ENCODE assay signal across 1 cellular context in the genomic region with DNA sequence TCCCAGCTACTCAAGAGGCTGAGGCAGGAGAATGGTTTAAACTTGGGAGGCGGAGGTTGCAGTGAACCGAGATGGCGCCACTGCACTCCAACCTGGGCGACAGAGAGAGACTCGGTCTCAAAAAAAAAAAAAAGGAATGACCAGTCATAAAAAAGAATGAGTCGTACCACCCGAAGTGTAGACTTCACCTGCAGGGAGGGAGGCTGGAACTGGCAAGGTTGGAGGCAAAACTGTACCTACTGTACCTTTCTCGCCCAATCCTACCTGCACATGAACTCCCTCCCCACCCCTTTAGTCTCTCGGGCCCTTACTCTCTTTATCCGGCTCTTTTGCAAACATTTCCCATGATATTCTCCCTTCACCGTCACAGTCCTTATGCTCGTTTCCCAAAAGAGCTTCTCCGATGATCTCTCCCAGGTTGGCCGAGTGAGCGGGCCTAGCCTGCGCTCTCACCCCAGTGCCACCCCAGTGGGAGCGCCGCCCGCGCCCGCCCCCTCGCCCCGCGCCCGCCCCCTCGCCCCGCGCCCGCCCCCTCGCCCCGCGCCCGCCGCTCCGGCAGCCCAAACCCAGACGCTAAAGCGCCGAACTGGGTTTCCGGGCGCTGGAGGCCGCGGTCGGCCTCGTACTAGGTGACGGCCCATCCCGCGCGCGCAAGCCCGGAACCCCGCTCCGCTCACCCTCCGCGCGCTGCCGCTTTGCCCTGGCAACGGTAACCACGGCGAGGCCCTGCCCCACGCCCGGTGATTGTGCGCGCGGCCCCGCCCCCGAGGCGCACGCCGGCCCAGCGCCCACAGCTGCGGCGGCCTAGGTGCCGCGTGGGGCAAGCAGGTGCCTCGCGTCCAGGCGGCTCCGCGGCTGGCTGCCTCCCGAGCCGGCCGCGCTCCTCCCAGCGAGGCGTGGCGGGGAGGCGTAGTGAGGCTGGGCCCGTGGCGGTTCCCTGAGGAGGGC.
TF ChIP-seq lines count a peak whose summit lies in the region.

A gene (plus strand): TSS at position 772 of the 948 bp plus-strand sequence. CDS start 294 bp downstream, outside the sequence.

TF ChIP-seq in K562, 482 proteins besides CTCF, POLR2A, EP300 and RAD21 (continued from another document and continues in another):
- TF ChIP-seq SMARCA4 (IDR thresholded peaks at IDR 0.05) (no peak), BDP1 (IDR thresholded peaks at IDR 0.05; ENCODE audit: insufficient read depth, insufficient read length) (no peak), ZNF143 (CRISPR knock-in tag; IDR thresholded peaks at IDR 0.05) (no peak), PHF8 (IDR thresholded peaks at IDR 0.05; ENCODE audit: borderline replicate concordance, low read length) (peak; percentile 56; the same call in 1 of the 2 replicates), NRF1 (conservative IDR thresholded peaks at IDR 0.05 in 1 of 2, IDR thresholded peaks at IDR 0.05 in 1 of 2) (peak in 1 of 2 experiments; percentile 65; a peak in 2 of 4 replicates), FOXK1 (CRISPR knock-in tag; IDR thresholded peaks at IDR 0.05; ENCODE audit: borderline replicate concordance) (no peak), RBM22 (IDR thresholded peaks at IDR 0.05; ENCODE audit: low read depth, low read length, poor library complexity, severe bottlenecking) (peak; percentile 90), KDM1A (IDR thresholded peaks at IDR 0.05) (no peak), HDAC6 (IDR thresholded peaks at IDR 0.05; ENCODE audit: low read depth, low read length) (0 out of 2 replicates have a peak, but pooled peaks have one; percentile 79), ARHGAP35 (IDR thresholded peaks at IDR 0.05; ENCODE audit: partially characterized antibody) (no peak), ZFP36 (IDR thresholded peaks at IDR 0.05; ENCODE audit: low read depth, low read length, partially characterized antibody) (no peak), BRD9 (IDR thresholded peaks at IDR 0.05; ENCODE audit: low read depth, partially characterized antibody) (no peak), PML (IDR thresholded peaks at IDR 0.05; ENCODE audit: low read length) (no peak), ZBTB8A (IDR thresholded peaks at IDR 0.05; ENCODE audit: partially characterized antibody) (no peak), MIER1 (IDR thresholded peaks at IDR 0.05; ENCODE audit: low read depth) (no peak), CBX5 (IDR thresholded peaks at IDR 0.05; ENCODE audit: borderline replicate concordance, low read depth) (no peak), MEIS2 (IDR thresholded peaks at IDR 0.05; ENCODE audit: partially characterized antibody) (no peak), ZNF431 (CRISPR knock-in tag; IDR thresholded peaks at IDR 0.05) (no peak), JUNB (CRISPR knock-in tag; conservative IDR thresholded peaks at IDR 0.05) (no peak), KDM5B (IDR thresholded peaks at IDR 0.05; ENCODE audit: insufficient replicate concordance, low read depth, low read length) (peak; percentile 46), STAT5A (IDR thresholded peaks at IDR 0.05; ENCODE audit: borderline replicate concordance, low read length) (no peak), HMG20A (CRISPR knock-in tag; conservative IDR thresholded peaks at IDR 0.05) (no peak), PCBP2 (IDR thresholded peaks at IDR 0.05; ENCODE audit: low read depth, low read length, poor library complexity, severe bottlenecking) (no peak), SAP30 (IDR thresholded peaks at IDR 0.05; ENCODE audit: borderline replicate concordance, insufficient read depth, low read depth, low read length, poor library complexity, severe bottlenecking) (peak; percentile 52), CHD4 (IDR thresholded peaks at IDR 0.05; ENCODE audit: insufficient read depth, insufficient replicate concordance, low read depth, low read length, poor library complexity, severe bottlenecking) (no peak), ZNF347 (CRISPR knock-in tag; IDR thresholded peaks at IDR 0.05; ENCODE audit: low read depth) (no peak), POLR3G (IDR thresholded peaks at IDR 0.05; ENCODE audit: extremely low read depth, insufficient read length, insufficient replicate concordance) (no peak), KAT8 (IDR thresholded peaks at IDR 0.05; ENCODE audit: low read depth) (no peak), ZNF140 (CRISPR knock-in tag; IDR thresholded peaks at IDR 0.05) (no peak), XRCC4 (IDR thresholded peaks at IDR 0.05; ENCODE audit: extremely low read depth, insufficient read depth, insufficient read length) (no peak), NFATC3 (IDR thresholded peaks at IDR 0.05) (no peak), PURB (CRISPR knock-in tag; IDR thresholded peaks at IDR 0.05; ENCODE audit: low read depth) (no peak), RB1 (IDR thresholded peaks at IDR 0.05; ENCODE audit: low read depth) (peak; percentile 79; the same call in 1 of the 2 replicates), MCM5 (IDR thresholded peaks at IDR 0.05; ENCODE audit: low read depth) (no peak), MTA2 (IDR thresholded peaks at IDR 0.05; ENCODE audit: low read depth) (no peak), CREM (IDR thresholded peaks at IDR 0.05; ENCODE audit: low read depth) (0 out of 2 replicates have a peak, but pooled peaks have one; percentile 20), CTBP1 (IDR thresholded peaks at IDR 0.05; ENCODE audit: borderline replicate concordance) (peak; percentile 78; the same call in 1 of the 2 replicates), ZNF263 (CRISPR knock-in tag; IDR thresholded peaks at IDR 0.05; ENCODE audit: borderline replicate concordance) (no peak), SIN3A (IDR thresholded peaks at IDR 0.05; ENCODE audit: borderline replicate concordance in 2 of 2, control insufficient read depth in 1 of 2, low read depth in 2 of 2, low read length in 2 of 2) (0 out of 4 replicates have a peak, but pooled peaks of 1 of the 2 experiments have one; percentile 60), DPF2 (IDR thresholded peaks at IDR 0.05) (no peak), ZNF197 (CRISPR knock-in tag; IDR thresholded peaks at IDR 0.05; ENCODE audit: low read depth) (no peak), ARID2 (IDR thresholded peaks at IDR 0.05) (no peak), ZNF766 (CRISPR knock-in tag; conservative IDR thresholded peaks at IDR 0.05) (no peak), KHSRP (IDR thresholded peaks at IDR 0.05) (no peak)
- TF ChIP-seq, protein P1, sequence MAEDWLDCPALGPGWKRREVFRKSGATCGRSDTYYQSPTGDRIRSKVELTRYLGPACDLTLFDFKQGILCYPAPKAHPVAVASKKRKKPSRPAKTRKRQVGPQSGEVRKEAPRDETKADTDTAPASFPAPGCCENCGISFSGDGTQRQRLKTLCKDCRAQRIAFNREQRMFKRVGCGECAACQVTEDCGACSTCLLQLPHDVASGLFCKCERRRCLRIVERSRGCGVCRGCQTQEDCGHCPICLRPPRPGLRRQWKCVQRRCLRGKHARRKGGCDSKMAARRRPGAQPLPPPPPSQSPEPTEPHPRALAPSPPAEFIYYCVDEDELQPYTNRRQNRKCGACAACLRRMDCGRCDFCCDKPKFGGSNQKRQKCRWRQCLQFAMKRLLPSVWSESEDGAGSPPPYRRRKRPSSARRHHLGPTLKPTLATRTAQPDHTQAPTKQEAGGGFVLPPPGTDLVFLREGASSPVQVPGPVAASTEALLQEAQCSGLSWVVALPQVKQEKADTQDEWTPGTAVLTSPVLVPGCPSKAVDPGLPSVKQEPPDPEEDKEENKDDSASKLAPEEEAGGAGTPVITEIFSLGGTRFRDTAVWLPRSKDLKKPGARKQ (CRISPR knock-in tag; IDR thresholded peaks at IDR 0.05) = no peak
- TF ChIP-seq, protein P2, sequence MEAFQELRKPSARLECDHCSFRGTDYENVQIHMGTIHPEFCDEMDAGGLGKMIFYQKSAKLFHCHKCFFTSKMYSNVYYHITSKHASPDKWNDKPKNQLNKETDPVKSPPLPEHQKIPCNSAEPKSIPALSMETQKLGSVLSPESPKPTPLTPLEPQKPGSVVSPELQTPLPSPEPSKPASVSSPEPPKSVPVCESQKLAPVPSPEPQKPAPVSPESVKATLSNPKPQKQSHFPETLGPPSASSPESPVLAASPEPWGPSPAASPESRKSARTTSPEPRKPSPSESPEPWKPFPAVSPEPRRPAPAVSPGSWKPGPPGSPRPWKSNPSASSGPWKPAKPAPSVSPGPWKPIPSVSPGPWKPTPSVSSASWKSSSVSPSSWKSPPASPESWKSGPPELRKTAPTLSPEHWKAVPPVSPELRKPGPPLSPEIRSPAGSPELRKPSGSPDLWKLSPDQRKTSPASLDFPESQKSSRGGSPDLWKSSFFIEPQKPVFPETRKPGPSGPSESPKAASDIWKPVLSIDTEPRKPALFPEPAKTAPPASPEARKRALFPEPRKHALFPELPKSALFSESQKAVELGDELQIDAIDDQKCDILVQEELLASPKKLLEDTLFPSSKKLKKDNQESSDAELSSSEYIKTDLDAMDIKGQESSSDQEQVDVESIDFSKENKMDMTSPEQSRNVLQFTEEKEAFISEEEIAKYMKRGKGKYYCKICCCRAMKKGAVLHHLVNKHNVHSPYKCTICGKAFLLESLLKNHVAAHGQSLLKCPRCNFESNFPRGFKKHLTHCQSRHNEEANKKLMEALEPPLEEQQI (IDR thresholded peaks at IDR 0.05) = no peak
- TF ChIP-seq, protein P3, sequence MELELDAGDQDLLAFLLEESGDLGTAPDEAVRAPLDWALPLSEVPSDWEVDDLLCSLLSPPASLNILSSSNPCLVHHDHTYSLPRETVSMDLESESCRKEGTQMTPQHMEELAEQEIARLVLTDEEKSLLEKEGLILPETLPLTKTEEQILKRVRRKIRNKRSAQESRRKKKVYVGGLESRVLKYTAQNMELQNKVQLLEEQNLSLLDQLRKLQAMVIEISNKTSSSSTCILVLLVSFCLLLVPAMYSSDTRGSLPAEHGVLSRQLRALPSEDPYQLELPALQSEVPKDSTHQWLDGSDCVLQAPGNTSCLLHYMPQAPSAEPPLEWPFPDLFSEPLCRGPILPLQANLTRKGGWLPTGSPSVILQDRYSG (tag; conservative IDR thresholded peaks at IDR 0.05; ENCODE audit: low read depth) = no peak
- TF ChIP-seq, protein P4, sequence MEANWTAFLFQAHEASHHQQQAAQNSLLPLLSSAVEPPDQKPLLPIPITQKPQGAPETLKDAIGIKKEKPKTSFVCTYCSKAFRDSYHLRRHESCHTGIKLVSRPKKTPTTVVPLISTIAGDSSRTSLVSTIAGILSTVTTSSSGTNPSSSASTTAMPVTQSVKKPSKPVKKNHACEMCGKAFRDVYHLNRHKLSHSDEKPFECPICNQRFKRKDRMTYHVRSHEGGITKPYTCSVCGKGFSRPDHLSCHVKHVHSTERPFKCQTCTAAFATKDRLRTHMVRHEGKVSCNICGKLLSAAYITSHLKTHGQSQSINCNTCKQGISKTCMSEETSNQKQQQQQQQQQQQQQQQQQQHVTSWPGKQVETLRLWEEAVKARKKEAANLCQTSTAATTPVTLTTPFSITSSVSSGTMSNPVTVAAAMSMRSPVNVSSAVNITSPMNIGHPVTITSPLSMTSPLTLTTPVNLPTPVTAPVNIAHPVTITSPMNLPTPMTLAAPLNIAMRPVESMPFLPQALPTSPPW (CRISPR knock-in tag; IDR thresholded peaks at IDR 0.05) = peak; percentile 53
- TF ChIP-seq, protein P5, sequence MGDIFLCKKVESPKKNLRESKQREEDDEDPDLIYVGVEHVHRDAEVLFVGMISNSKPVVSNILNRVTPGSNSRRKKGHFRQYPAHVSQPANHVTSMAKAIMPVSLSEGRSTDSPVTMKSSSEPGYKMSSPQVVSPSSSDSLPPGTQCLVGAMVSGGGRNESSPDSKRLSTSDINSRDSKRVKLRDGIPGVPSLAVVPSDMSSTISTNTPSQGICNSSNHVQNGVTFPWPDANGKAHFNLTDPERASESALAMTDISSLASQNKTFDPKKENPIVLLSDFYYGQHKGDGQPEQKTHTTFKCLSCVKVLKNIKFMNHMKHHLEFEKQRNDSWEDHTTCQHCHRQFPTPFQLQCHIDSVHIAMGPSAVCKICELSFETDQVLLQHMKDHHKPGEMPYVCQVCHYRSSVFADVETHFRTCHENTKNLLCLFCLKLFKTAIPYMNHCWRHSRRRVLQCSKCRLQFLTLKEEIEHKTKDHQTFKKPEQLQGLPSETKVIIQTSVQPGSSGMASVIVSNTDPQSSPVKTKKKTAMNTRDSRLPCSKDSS (IDR thresholded peaks at IDR 0.05; ENCODE audit: low read depth, partially characterized antibody) = no peak
- TF ChIP-seq, protein P6, sequence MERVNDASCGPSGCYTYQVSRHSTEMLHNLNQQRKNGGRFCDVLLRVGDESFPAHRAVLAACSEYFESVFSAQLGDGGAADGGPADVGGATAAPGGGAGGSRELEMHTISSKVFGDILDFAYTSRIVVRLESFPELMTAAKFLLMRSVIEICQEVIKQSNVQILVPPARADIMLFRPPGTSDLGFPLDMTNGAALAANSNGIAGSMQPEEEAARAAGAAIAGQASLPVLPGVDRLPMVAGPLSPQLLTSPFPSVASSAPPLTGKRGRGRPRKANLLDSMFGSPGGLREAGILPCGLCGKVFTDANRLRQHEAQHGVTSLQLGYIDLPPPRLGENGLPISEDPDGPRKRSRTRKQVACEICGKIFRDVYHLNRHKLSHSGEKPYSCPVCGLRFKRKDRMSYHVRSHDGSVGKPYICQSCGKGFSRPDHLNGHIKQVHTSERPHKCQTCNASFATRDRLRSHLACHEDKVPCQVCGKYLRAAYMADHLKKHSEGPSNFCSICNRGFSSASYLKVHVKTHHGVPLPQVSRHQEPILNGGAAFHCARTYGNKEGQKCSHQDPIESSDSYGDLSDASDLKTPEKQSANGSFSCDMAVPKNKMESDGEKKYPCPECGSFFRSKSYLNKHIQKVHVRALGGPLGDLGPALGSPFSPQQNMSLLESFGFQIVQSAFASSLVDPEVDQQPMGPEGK (CRISPR knock-in tag; IDR thresholded peaks at IDR 0.05; ENCODE audit: borderline replicate concordance) = no peak
- TF ChIP-seq, protein P7, sequence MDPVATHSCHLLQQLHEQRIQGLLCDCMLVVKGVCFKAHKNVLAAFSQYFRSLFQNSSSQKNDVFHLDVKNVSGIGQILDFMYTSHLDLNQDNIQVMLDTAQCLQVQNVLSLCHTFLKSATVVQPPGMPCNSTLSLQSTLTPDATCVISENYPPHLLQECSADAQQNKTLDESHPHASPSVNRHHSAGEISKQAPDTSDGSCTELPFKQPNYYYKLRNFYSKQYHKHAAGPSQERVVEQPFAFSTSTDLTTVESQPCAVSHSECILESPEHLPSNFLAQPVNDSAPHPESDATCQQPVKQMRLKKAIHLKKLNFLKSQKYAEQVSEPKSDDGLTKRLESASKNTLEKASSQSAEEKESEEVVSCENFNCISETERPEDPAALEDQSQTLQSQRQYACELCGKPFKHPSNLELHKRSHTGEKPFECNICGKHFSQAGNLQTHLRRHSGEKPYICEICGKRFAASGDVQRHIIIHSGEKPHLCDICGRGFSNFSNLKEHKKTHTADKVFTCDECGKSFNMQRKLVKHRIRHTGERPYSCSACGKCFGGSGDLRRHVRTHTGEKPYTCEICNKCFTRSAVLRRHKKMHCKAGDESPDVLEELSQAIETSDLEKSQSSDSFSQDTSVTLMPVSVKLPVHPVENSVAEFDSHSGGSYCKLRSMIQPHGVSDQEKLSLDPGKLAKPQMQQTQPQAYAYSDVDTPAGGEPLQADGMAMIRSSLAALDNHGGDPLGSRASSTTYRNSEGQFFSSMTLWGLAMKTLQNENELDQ (CRISPR knock-in tag; IDR thresholded peaks at IDR 0.05; ENCODE audit: borderline replicate concordance) = no peak
- TF ChIP-seq, protein P8, sequence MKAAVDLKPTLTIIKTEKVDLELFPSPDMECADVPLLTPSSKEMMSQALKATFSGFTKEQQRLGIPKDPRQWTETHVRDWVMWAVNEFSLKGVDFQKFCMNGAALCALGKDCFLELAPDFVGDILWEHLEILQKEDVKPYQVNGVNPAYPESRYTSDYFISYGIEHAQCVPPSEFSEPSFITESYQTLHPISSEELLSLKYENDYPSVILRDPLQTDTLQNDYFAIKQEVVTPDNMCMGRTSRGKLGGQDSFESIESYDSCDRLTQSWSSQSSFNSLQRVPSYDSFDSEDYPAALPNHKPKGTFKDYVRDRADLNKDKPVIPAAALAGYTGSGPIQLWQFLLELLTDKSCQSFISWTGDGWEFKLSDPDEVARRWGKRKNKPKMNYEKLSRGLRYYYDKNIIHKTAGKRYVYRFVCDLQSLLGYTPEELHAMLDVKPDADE (conservative IDR thresholded peaks at IDR 0.05; ENCODE audit: control insufficient read depth, low read depth, low read length) = 0 out of 2 replicates have a peak, but pooled peaks have one; percentile 31
